In the genomic region with DNA sequence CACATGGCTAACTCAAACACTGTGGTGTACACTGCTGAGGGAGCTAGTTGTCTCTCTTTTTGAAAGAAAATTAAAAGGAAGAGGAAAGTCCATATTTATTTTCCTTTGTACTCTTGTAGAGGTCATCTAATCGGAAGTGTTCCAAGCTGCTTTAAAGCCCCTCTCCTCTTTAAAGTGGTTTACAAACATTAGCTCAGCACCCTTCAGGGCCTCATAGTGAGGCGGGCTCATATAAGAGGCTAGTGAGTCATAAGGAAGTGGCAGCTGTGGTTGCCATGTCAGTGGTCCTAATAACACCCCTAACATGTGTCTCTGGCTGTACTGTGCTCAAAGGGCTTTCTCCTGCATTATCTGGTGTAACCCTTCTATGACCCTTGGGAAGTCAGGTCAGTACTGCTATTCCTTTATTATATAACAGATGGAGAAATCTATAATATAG, we compare ENCODE assay signal across 12 cellular contexts.
DNase-seq lines count a peak whose midpoint lies in the region; ATAC-seq, FAIRE-seq and TF ChIP-seq lines count a peak whose summit lies in the region.
"Had no signal": no experiment of that assay in that cellular context is flagged by ENCODE, and none has a peak within 500 bp of the region (broad histone marks: within the 10 kb centered on the region; RNA-seq: fewer than 3 reads in every experiment).

No MANE protein-coding gene starts in this region.

- peak overlapping the region; percentile 30 for H3K27ac Mint-ChIP-seq in activated naive CD4-positive, alpha-beta T cell treated with anti-CD3 and anti-CD28 coated beads, Interleukin-2, amount 50 U/mL, for 24 hours
- peak overlapping the region; percentile 4 for H3K27ac Mint-ChIP-seq in type B pancreatic cell

- no peak overlapping the region for H3K4me3 ChIP-seq in fibroblast of pulmonary artery (replicated peaks; ENCODE audit: low read depth, low read length)
- H3K4me3 ChIP-seq: BLaER1 had no signal

- H3K9me3 Mint-ChIP-seq in activated naive CD4-positive, alpha-beta T cell treated with anti-CD3 and anti-CD28 coated beads, Interleukin-2, amount 50 U/mL, for 24 hours = no peaks in the 10 kb centered on the region
- no peaks in the 10 kb centered on the region for H3K9me3 Mint-ChIP-seq in type B pancreatic cell
- H3K9me3 Mint-ChIP-seq: effector memory CD8-positive, alpha-beta T cell had no signal

- DNase-seq in activated naive CD4-positive, alpha-beta T cell (lab: John Stamatoyannopoulos, UW) = no peak
- DNase-seq in RCC 7860 (ENCODE audit: low spot score) (peak; percentile 71), fibroblast of pulmonary artery (ENCODE audit: low read depth) (peak; percentile 65), type B pancreatic cell (ENCODE audit: extremely low spot score, unreplicated experiment) (no peak)

- no peak for TF ChIP-seq CTCF in fibroblast of pulmonary artery (IDR thresholded peaks at IDR 0.05; ENCODE audit: low read length, missing control alignments)
- no peak for TF ChIP-seq CTCF in type B pancreatic cell (conservative IDR thresholded peaks at IDR 0.05)

- H3K4me3 Mint-ChIP-seq in activated naive CD4-positive, alpha-beta T cell treated with anti-CD3 and anti-CD28 coated beads, Interleukin-2, amount 50 U/mL, for 24 hours = no peak overlapping the region
- no peak overlapping the region for H3K4me3 Mint-ChIP-seq in type B pancreatic cell
- H3K4me3 Mint-ChIP-seq: effector memory CD8-positive, alpha-beta T cell had no signal

- no peaks in the 10 kb centered on the region for H3K4me1 Mint-ChIP-seq in activated naive CD4-positive, alpha-beta T cell treated with anti-CD3 and anti-CD28 coated beads, Interleukin-2, amount 50 U/mL, for 24 hours
- peaks cover 18% of the 10 kb centered on the region for H3K4me1 Mint-ChIP-seq in type B pancreatic cell (ENCODE audit: unreplicated experiment)

- H3K27me3 Mint-ChIP-seq in activated naive CD4-positive, alpha-beta T cell treated with anti-CD3 and anti-CD28 coated beads, Interleukin-2, amount 50 U/mL, for 24 hours = peaks cover 1% of the 10 kb centered on the region
- H3K27me3 Mint-ChIP-seq in type B pancreatic cell = no peaks in the 10 kb centered on the region

- FAIRE-seq in RCC 7860 (lab: Jason Lieb, UNC) = no peak
- FAIRE-seq: GM12891, islet of Langerhans had no signal

- no peaks in the 10 kb centered on the region for H3K36me3 Mint-ChIP-seq in activated naive CD4-positive, alpha-beta T cell treated with anti-CD3 and anti-CD28 coated beads, Interleukin-2, amount 50 U/mL, for 24 hours
- no peaks in the 10 kb centered on the region for H3K36me3 Mint-ChIP-seq in type B pancreatic cell

- ATAC-seq in HG02970 (IDR thresholded peaks at IDR 0.05; ENCODE audit: low FRiP score, unreplicated experiment) = no peak
- no peak for ATAC-seq in GM21423 (IDR thresholded peaks at IDR 0.05; ENCODE audit: unreplicated experiment)
- no peak for ATAC-seq in GM21360 (IDR thresholded peaks at IDR 0.05; ENCODE audit: unreplicated experiment)
- ATAC-seq: effector memory CD8-positive, alpha-beta T cell had no signal

Comparison
In these comparisons a context has a peak if more than half of its experiments do, and no peak if none do; other contexts are left out.
1. DNase-seq: peak in RCC 7860 (single experiment) and fibroblast of pulmonary artery (single experiment); none in activated naive CD4-positive, alpha-beta T cell (0 of 4) and type B pancreatic cell (single experiment).